Comparison of ENCODE assay signal across 7 cellular contexts in the genomic region with DNA sequence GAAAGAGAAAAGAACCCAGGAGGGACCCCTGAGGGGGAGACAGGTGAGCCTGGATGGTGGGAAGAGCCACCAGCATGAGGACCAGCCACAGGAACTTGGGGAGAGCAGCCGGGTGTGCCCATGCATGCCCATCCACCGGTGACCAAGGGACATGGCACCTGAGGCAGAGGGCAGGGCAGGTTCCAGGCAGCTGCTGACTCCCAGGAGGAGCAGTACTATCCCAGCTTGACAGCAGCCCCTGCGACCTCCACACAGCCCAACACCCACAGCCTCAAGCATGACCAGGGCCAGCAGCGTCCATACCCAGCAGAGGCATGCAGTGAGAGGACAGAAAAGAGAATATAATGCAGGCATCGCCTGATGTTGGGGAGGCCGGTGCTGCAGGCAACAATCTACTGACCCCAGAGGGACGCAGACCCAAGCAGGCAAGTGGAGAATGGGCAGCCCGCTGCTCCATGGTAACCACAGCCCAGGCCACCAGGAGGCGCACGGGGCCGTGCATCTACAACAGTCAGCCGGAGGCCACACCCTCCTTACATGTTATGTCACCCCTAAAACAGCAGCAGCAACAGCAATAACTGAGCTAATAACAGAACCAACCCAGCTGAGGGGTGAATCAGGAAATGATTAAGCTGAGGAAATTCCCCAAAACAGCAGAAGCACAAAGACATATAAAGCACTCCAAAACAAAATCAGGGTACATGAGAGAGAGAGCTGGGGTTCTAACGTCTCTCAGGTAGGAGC. TPM values are rescaled to one million over a fixed set of nuclear protein-coding genes. Genes with fewer than 3 reads are reported as not detected.
A peak's percentile ranks its signal among the peaks of the same experiment; 100 is the strongest.
DNase-seq lines count a peak whose midpoint lies in the region; ATAC-seq and TF ChIP-seq lines count a peak whose summit lies in the region.

No MANE protein-coding gene starts in this region.

- no peak overlapping the region for H3K4me3 Mint-ChIP-seq in dendritic cell treated with granulocyte-macrophage colony-stimulating factor and Interleukin-4, amounts not matched to agents 40 ng/mL and 50 ng/mL, for 4 days

- peaks cover 16% of the 10 kb centered on the region for H3K36me3 ChIP-seq in lower lobe of right lung

- peak; percentile 2 for DNase-seq in NCI-H1048 (lab: John Stamatoyannopoulos, UW)
- peak; percentile 85 for DNase-seq in activated CD4-positive, alpha-beta T cell treated with anti-CD3 and anti-CD28 coated beads, Interleukin-2, amount 50 U/mL, for 1 hour
- peak; percentile 92 for DNase-seq in lower lobe of right lung
- peak; percentile 47 for DNase-seq in stimulated activated CD8-positive, alpha-beta memory T cell treated with anti-CD3 and anti-CD28 coated beads, Interleukin-12 subunit alpha, Interleukin-12 subunit beta, amount 100 ng/mL, for 24 hours (ENCODE audit: extremely low read depth)

- H3K27ac Mint-ChIP-seq in dendritic cell treated with granulocyte-macrophage colony-stimulating factor and Interleukin-4, amounts not matched to agents 40 ng/mL and 50 ng/mL, for 4 days: peak overlapping the region; percentile 83

- H3K4me3 ChIP-seq in lower lobe of right lung: no peak overlapping the region

- H3K27me3 ChIP-seq in lower lobe of right lung (ENCODE audit: low read depth): no peaks in the 10 kb centered on the region

- no peaks in the 10 kb centered on the region for H3K9me3 ChIP-seq in lower lobe of right lung

- intact Hi-C loops in dendritic cell treated with granulocyte-macrophage colony-stimulating factor and Interleukin-4, amounts not matched to agents 40 ng/mL and 50 ng/mL, for 4 days (cut with micrococcal nuclease): loop anchor here (2.0 to 10.0 kb wide), 4 partner anchors 47 to 331 kb away; a partner anchor contains a TSS
- intact Hi-C loops in lower lobe of right lung (cut with DNase I): no loop called here

- no peaks in the 10 kb centered on the region for H3K4me1 ChIP-seq in lower lobe of right lung

- H3K36me3 Mint-ChIP-seq in dendritic cell treated with granulocyte-macrophage colony-stimulating factor and Interleukin-4, amounts not matched to agents 40 ng/mL and 50 ng/mL, for 4 days (ENCODE audit: low read depth): peaks cover 40% of the 10 kb centered on the region

- H3K9me3 Mint-ChIP-seq in dendritic cell treated with granulocyte-macrophage colony-stimulating factor and Interleukin-4, amounts not matched to agents 40 ng/mL and 50 ng/mL, for 4 days: no peaks in the 10 kb centered on the region

- peak; percentile 94 for ATAC-seq in GM18498 (IDR thresholded peaks at IDR 0.05; ENCODE audit: unreplicated experiment)
- peak; percentile 77 for ATAC-seq in HG02610 (IDR thresholded peaks at IDR 0.05; ENCODE audit: unreplicated experiment)
- ATAC-seq in lower lobe of right lung: peak; percentile 95 to 96

- H3K27ac ChIP-seq in lower lobe of right lung: no peak overlapping the region

- no peaks in the 10 kb centered on the region for H3K27me3 Mint-ChIP-seq in dendritic cell treated with granulocyte-macrophage colony-stimulating factor and Interleukin-4, amounts not matched to agents 40 ng/mL and 50 ng/mL, for 4 days

- peak; percentile 87 for TF ChIP-seq CTCF in lower lobe of right lung (IDR thresholded peaks at IDR 0.05)

- H3K4me1 Mint-ChIP-seq in dendritic cell treated with granulocyte-macrophage colony-stimulating factor and Interleukin-4, amounts not matched to agents 40 ng/mL and 50 ng/mL, for 4 days (ENCODE audit: low read depth): peaks cover 20% of the 10 kb centered on the region

RNA-seq across cellular contexts. Expression of a gene that starts 44.1 kb away (rescaled TPM):
- total RNA-seq in lower lobe of right lung: 29.3 TPM

RNA-seq across cellular contexts. Expression of a gene that starts 46.4 kb away (rescaled TPM):
- 5.7 TPM for total RNA-seq in lower lobe of right lung

RNA-seq across cellular contexts. Expression of a gene that starts 54.6 kb away (rescaled TPM):
- total RNA-seq in lower lobe of right lung: 102 TPM

Comparison
In these comparisons a context has a peak if more than half of its experiments do, and no peak if none do; other contexts are left out.
1. DNase-seq: peak in every context shown above with its lines; median percentile 92 in lower lobe of right lung; 85 in activated CD4-positive, alpha-beta T cell treated with anti-CD3 and anti-CD28 coated beads, Interleukin-2, amount 50 U/mL, for 1 hour; 47 in stimulated activated CD8-positive, alpha-beta memory T cell treated with anti-CD3 and anti-CD28 coated beads, Interleukin-12 subunit alpha, Interleukin-12 subunit beta, amount 100 ng/mL, for 24 hours; 2 in NCI-H1048.